In genomic region chr10:6563075-6563474, GRCh38 we compare ENCODE assay signal across 13 cellular contexts. TPM values are rescaled to one million over a fixed set of nuclear protein-coding genes. Genes with fewer than 3 reads are reported as not detected.
DNase-seq lines count a peak whose midpoint lies in the region; ATAC-seq, FAIRE-seq and TF ChIP-seq lines count a peak whose summit lies in the region.
"Had no signal": no experiment of that assay in that cellular context is flagged by ENCODE, and none has a peak within 500 bp of the region (broad histone marks: within the 10 kb centered on the region; RNA-seq: fewer than 3 reads in every experiment).

No MANE protein-coding gene starts in this region.

- BruUV-seq in GM12878 (replicated peaks; lab: Mats Ljungman, UMichigan): no TSS peak

- ATAC-seq in GM12878: peak; percentile 65
- no peak for ATAC-seq in GM19035 (IDR thresholded peaks at IDR 0.05; ENCODE audit: unreplicated experiment)

- H3K27me3 ChIP-seq in GM12878 (replicated peaks in 1 of 2; ENCODE audit: control insufficient read depth in 2 of 2, insufficient read depth in 2 of 2, low read length in 1 of 2): peaks cover 0 to 6% of the 10 kb centered on the region in 2 experiments; a peak in 3 of 4 replicates

- H3K27ac ChIP-seq in KOPT-K1 (ENCODE audit: low read depth, low read length, poor library complexity, severe bottlenecking): peak overlapping the region; percentile 80
- H3K27ac ChIP-seq in GM12878 (ENCODE audit: control insufficient read depth, insufficient read depth): no peak overlapping the region
- H3K27ac ChIP-seq: C4-2B had no signal

- H3K9ac ChIP-seq in GM12878 (ENCODE audit: control insufficient read depth, insufficient read depth, low read length): no peak overlapping the region

- POLR2A ChIA-PET in GM12878 (lab: Charles Lee): interaction anchor here (0.7 to 2.2 kb wide), 4 partner anchors 9 to 25 kb away, joined by 3 to 6 read pairs (median 4); no protein-coding TSS in a partner anchor

- H3K9me3 ChIP-seq in KOPT-K1 (ENCODE audit: insufficient read depth, low read length, poor library complexity, severe bottlenecking) (no peaks in the 10 kb centered on the region), GM12878 (replicated peaks; ENCODE audit: control insufficient read depth, insufficient read depth, low read length) (no peaks in the 10 kb centered on the region)

- in situ Hi-C loops in GM12878 (cut with MboI): no loop called here

- no peak overlapping the region for H2AFZ ChIP-seq in GM12878 (ENCODE audit: control insufficient read depth, low read depth, low read length)

- H3K4me1 ChIP-seq in GM12878 (ENCODE audit: control insufficient read depth, insufficient read depth, low read length): no peaks in the 10 kb centered on the region

- H3K4me2 ChIP-seq in GM12878 (ENCODE audit: control insufficient read depth, insufficient read depth): no peak overlapping the region

- no peaks in the 10 kb centered on the region for H3K79me2 ChIP-seq in GM12878 (ENCODE audit: control insufficient read depth, insufficient read depth, low read length)

- SMC1A ChIA-PET in GM12878 (lab: Charles Lee; ENCODE audit: uncharacterized antibody, unreplicated experiment): interaction anchor here (0.6 to 3.6 kb wide), 17 partner anchors 9 to 116 kb away, joined by 3 to 18 read pairs (median 4); partner anchors contain the start of gene PRKCQ

- no peak for TF ChIP-seq POLR2A in GM12878 (IDR thresholded peaks at IDR 0.05; ENCODE audit: low read depth, low read length)

- CTCF ChIA-PET in GM12878 (lab: Yijun Ruan, JAX): interaction anchor here (0.6 to 3.9 kb wide), 12 partner anchors 8 to 118 kb away, joined by 3 to 21 read pairs (median 3); no protein-coding TSS in a partner anchor

- H3K4me3 ChIP-seq in GM12878: no peak overlapping the region

- TF ChIP-seq RAD21 in GM12878 (IDR thresholded peaks at IDR 0.05; ENCODE audit: insufficient read depth, low read depth, low read length): no peak

- intact Hi-C loops in GM12878 (cut with micrococcal nuclease; ENCODE audit: unreplicated experiment): no loop called here

- RAD21 ChIA-PET in GM12878 (lab: Charles Lee; ENCODE audit: unreplicated experiment): interaction anchor here (0.7 to 2.9 kb wide), 13 partner anchors 9 to 97 kb away, joined by 3 to 14 read pairs (median 5); no protein-coding TSS in a partner anchor

- TF ChIP-seq EP300 in GM12878 (IDR thresholded peaks at IDR 0.05; ENCODE audit: borderline replicate concordance in 1 of 2, control insufficient read depth in 1 of 2, low read depth in 2 of 2, low read length in 2 of 2): no peak

- H4K20me1 ChIP-seq in GM12878 (ENCODE audit: control insufficient read depth, insufficient read depth): no peaks in the 10 kb centered on the region

- peak; percentile 59 to 73 for DNase-seq in activated CD4-positive, alpha-beta T cell treated with anti-CD3 and anti-CD28 coated beads, Interleukin-2, amount 50 U/mL, for 48 hours
- DNase-seq in GM12878 (ENCODE audit: low read depth, low spot score) (no peak), mucosa of gallbladder (ENCODE audit: low spot score) (no peak), amygdala (lab: John Stamatoyannopoulos, UW) (no peak)
- DNase-seq in stimulated activated CD4-positive, alpha-beta T cell treated with anti-CD3 and anti-CD28 coated beads, Interleukin-4, amount 100 ng/mL, for 24 hours: peak; percentile 68
- DNase-seq: caudate nucleus, erythroblast, GF-D8, NCI-H2029, SW 1271 had no signal

- FAIRE-seq in GM12878 (lab: Jason Lieb, UNC): no peak

- 0 out of 2 replicates have a peak, but pooled peaks cover 8% of the 10 kb centered on the region for H3K36me3 ChIP-seq in KOPT-K1 (ENCODE audit: insufficient read depth, low read length)
- H3K36me3 ChIP-seq in GM12878 (ENCODE audit: control insufficient read depth in 2 of 2, insufficient read depth in 2 of 2, low read length in 1 of 2): no peaks in the 10 kb centered on the region

- 17% methylated on average over 7 of the region's 7 CpGs for WGBS in GM12878 (ENCODE audit: insufficient coverage, insufficient replicate concordance, low lambda C conversion rate, missing lambda C conversion rate)

- no peak for TF ChIP-seq CTCF in GM12878 (IDR thresholded peaks at IDR 0.05 in 2 of 3, conservative IDR thresholded peaks at IDR 0.05 in 1 of 3; ENCODE audit: control insufficient read depth in 2 of 3, extremely low read depth in 1 of 3, insufficient read depth in 1 of 3, low read depth in 3 of 3, low read length in 3 of 3)

TF ChIP-seq in GM12878, 131 proteins besides CTCF, POLR2A, EP300 and RAD21:
- TF ChIP-seq BCL11A (IDR thresholded peaks at IDR 0.05; ENCODE audit: low read depth, low read length) (no peak), NRF1 (conservative IDR thresholded peaks at IDR 0.05; ENCODE audit: low read depth, low read length) (no peak), ZZZ3 (IDR thresholded peaks at IDR 0.05; ENCODE audit: control insufficient read depth, insufficient read length, low read depth) (no peak), DPF2 (IDR thresholded peaks at IDR 0.05) (no peak)
- TF ChIP-seq, protein P1, sequence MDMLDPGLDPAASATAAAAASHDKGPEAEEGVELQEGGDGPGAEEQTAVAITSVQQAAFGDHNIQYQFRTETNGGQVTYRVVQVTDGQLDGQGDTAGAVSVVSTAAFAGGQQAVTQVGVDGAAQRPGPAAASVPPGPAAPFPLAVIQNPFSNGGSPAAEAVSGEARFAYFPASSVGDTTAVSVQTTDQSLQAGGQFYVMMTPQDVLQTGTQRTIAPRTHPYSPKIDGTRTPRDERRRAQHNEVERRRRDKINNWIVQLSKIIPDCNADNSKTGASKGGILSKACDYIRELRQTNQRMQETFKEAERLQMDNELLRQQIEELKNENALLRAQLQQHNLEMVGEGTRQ (IDR thresholded peaks at IDR 0.05; ENCODE audit: borderline replicate concordance, low read depth, low read length): no peak
- TF ChIP-seq, protein P2, sequence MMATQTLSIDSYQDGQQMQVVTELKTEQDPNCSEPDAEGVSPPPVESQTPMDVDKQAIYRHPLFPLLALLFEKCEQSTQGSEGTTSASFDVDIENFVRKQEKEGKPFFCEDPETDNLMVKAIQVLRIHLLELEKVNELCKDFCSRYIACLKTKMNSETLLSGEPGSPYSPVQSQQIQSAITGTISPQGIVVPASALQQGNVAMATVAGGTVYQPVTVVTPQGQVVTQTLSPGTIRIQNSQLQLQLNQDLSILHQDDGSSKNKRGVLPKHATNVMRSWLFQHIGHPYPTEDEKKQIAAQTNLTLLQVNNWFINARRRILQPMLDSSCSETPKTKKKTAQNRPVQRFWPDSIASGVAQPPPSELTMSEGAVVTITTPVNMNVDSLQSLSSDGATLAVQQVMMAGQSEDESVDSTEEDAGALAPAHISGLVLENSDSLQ (IDR thresholded peaks at IDR 0.05): peak; percentile 31; the same call in 1 of the 2 replicates

RNA-seq across cellular contexts. Expression of gene PRKCQ, which starts 17.0 kb away (rescaled TPM):
- 0.17 and 0.29 TPM in 2 replicates for total RNA-seq in GM12878 (2013; cell fraction: nucleolus; rRNA removed)
- 0.98 and 1.1 TPM in 2 replicates for total RNA-seq in GM12878 (2014; rRNA removed)
- total RNA-seq in GM12878 (2014; rRNA removed; fragmentation: Illumina TruSeq; extraction: Trizol): 0.78 and 0.98 TPM in 2 replicates
- 0.93 and 0.97 TPM in 2 replicates for total RNA-seq in GM12878 (2021)
- not detected for polyA plus RNA-seq in GM12878 (2011; ENCODE audit: low read depth)
- 8.9 and 10.1 TPM in 2 replicates for polyA plus RNA-seq in GM12878 (2011; rRNA removed)
- 5.2 and 6.4 TPM in 2 replicates for polyA plus RNA-seq in GM12878 (2011; cell fraction: cytosol; rRNA removed)
- 5.3 and 5.8 TPM in 2 replicates for polyA plus RNA-seq in GM12878 (2011; cell fraction: nucleus; rRNA removed)
- polyA plus RNA-seq in GM12878 (2012): not detected in 2 replicates
- polyA plus RNA-seq in GM12878 (2014; fragmentation: Illumina TruSeq; extraction: Trizol): 1.1 and 1.2 TPM in 2 replicates
- polyA plus RNA-seq in GM12878 (2014; fragmentation: Nextera tagmentation; extraction: Ambion mirVana): under 1 TPM; 0.26 to 0.44 TPM
- polyA plus RNA-seq in GM12878 (2014; rRNA removed): 0.91 and 0.94 TPM in 2 replicates
- polyA plus RNA-seq in GM12878 (2016; fragmentation: Nextera tagmentation; extraction: Ambion mirVana): 1 to 10 TPM in 1 of 2 experiments, under 1 TPM in 1; 0.76 to 1.3 TPM
- 11.9 and 14.6 TPM in 2 replicates for polyA minus RNA-seq in GM12878 (2011; rRNA and poly(A)+ RNA removed)
- 2.9 and 3.1 TPM in 2 replicates for polyA minus RNA-seq in GM12878 (2011; cell fraction: cytosol; rRNA and poly(A)+ RNA removed)
- polyA minus RNA-seq in GM12878 (2011; cell fraction: nucleus; rRNA and poly(A)+ RNA removed): 4.4 and 6.9 TPM in 2 replicates
- 1.4 TPM for total RNA-seq in mucosa of gallbladder

Comparison
In these comparisons a context has a peak if more than half of its experiments do, and no peak if none do; other contexts are left out.
1. DNase-seq: peak in activated CD4-positive, alpha-beta T cell treated with anti-CD3 and anti-CD28 coated beads, Interleukin-2, amount 50 U/mL, for 48 hours (2 of 2) and stimulated activated CD4-positive, alpha-beta T cell treated with anti-CD3 and anti-CD28 coated beads, Interleukin-4, amount 100 ng/mL, for 24 hours (single experiment); none in GM12878 (single experiment), mucosa of gallbladder (single experiment) and amygdala (0 of 56).